Comparison of ENCODE assay signal across 28 cellular contexts in the genomic region with DNA sequence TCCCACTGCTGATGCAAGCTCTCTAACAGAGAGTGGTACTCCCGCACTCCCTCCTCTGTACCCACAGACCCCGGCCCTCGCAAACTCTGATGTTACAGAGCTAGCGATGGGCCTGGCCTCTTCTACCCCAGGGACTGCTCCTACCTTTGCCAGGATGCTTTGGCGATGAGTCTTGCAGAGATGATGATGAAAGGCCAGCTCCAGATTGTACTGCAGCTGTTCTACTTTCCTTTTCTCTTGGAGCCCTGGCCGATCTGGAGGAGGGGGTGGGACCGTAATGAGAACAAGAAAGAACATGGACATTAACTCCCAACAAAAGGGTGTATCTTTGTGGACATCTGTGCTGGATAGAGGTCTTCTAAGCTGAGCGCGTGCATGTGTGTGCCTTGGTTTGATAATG. TPM values are rescaled to one million over a fixed set of nuclear protein-coding genes. Genes with fewer than 3 reads are reported as not detected.
DNase-seq lines count a peak whose midpoint lies in the region; ATAC-seq lines count a peak whose summit lies in the region.
"Had no signal": no experiment of that assay in that cellular context is flagged by ENCODE, and none has a peak within 500 bp of the region (broad histone marks: within the 10 kb centered on the region; RNA-seq: fewer than 3 reads in every experiment).

No MANE protein-coding gene starts in this region.

- H3K9ac ChIP-seq in adipocyte (ENCODE audit: low read length) (no peak overlapping the region), skeletal muscle satellite cell (ENCODE audit: low read depth, low read length) (no peak overlapping the region)

- no peaks in the 10 kb centered on the region for H3K36me3 ChIP-seq in adipocyte (ENCODE audit: control insufficient read depth, insufficient read depth, low read length, severe bottlenecking)
- no peaks in the 10 kb centered on the region for H3K36me3 ChIP-seq in skeletal muscle satellite cell (ENCODE audit: insufficient read depth, low read length)
- H3K36me3 ChIP-seq: spleen had no signal

- ATAC-seq in GM18870 (IDR thresholded peaks at IDR 0.05; ENCODE audit: unreplicated experiment) (no peak), HG02981 (IDR thresholded peaks at IDR 0.05; ENCODE audit: unreplicated experiment) (no peak)
- ATAC-seq: CD8-positive, alpha-beta T cell; GM12878; HepG2 had no signal

- H3K4me2 ChIP-seq in skeletal muscle satellite cell (ENCODE audit: low read length) = peak overlapping the region; percentile 50

- H3K27me3 ChIP-seq in adipocyte (replicated peaks; ENCODE audit: control insufficient read depth, insufficient read depth, low read length) (peaks cover 54% of the 10 kb centered on the region), skeletal muscle satellite cell (ENCODE audit: control insufficient read depth, insufficient read depth, low read length) (peaks cover 61% of the 10 kb centered on the region)
- H3K27me3 ChIP-seq: spleen had no signal

- no peaks in the 10 kb centered on the region for H3K9me3 ChIP-seq in adipocyte (ENCODE audit: control insufficient read depth, low read length)
- H3K9me3 ChIP-seq in skeletal muscle satellite cell (replicated peaks; ENCODE audit: low read length) = no peaks in the 10 kb centered on the region
- H3K9me3 ChIP-seq: spleen had no signal

- peak overlapping the region; percentile 10 for H3K4me3 ChIP-seq in adipocyte (ENCODE audit: low read length)
- H3K4me3 ChIP-seq in skeletal muscle satellite cell (ENCODE audit: low read length) = peak overlapping the region; percentile 17
- H3K4me3 ChIP-seq: GM12878, lung, SK-N-MC, spleen had no signal

- H3K4me1 ChIP-seq in adipocyte (ENCODE audit: control insufficient read depth, insufficient read depth, low read length) (peaks cover 23% of the 10 kb centered on the region), skeletal muscle satellite cell (ENCODE audit: control insufficient read depth, insufficient read depth, low read length) (peaks cover 8% of the 10 kb centered on the region)

- DNase-seq in HT1080 (ENCODE audit: low read depth) = peak; percentile 6
- no peak for DNase-seq in adipocyte (ENCODE audit: low read depth)
- peak; percentile 9 for DNase-seq in iris pigment epithelial cell (ENCODE audit: low read depth)
- no peak for DNase-seq in NCI-H774 (lab: John Stamatoyannopoulos, UW)
- DNase-seq: activated CD4-positive, alpha-beta memory T cell treated with anti-CD3 and anti-CD28 coated beads for 36 hours; activated CD4-positive, CD25-positive, alpha-beta regulatory T cell; activated naive CD4-positive, alpha-beta T cell treated with Interleukin-2 at 50 U/mL for 16 hours; anterior cingulate cortex; CD8-positive, alpha-beta T cell; DMS79; kidney glomerular epithelial cell; NCI-H1417; NCI-H2107; NCI-H524; nucleus accumbens; spleen; stimulated activated CD4-positive, alpha-beta T cell treated with anti-CD3 and anti-CD28 coated beads, Interleukin-4, amount 100 ng/mL, for 1 hour; stimulated activated naive CD4-positive, alpha-beta T cell treated with Interleukin-2 at 50 U/mL for 16 hours; T-helper 9 cell had no signal

RNA-seq across cellular contexts. Expression of a gene that starts 6.0 kb away (rescaled TPM):
- total RNA-seq in HT1080 (2014; rRNA removed; shearing (Covaris generic)) = not detected in 2 replicates
- not detected in 2 replicates for polyA plus RNA-seq in HT1080 (2015; cell fraction: cytosol; rRNA removed)
- polyA plus RNA-seq in HT1080 (2015; cell fraction: nucleus; rRNA removed) = not detected in 2 replicates
- total RNA-seq in skeletal muscle satellite cell (2012; rRNA removed) = not detected in 2 replicates
- total RNA-seq: GM12878, RPMI7951 had no signal
- polyA plus RNA-seq: GM12878 had no signal

RNA-seq across cellular contexts. Expression of a gene that starts 20.4 kb away (rescaled TPM):
- total RNA-seq in HT1080 (2014; rRNA removed; shearing (Covaris generic)) = 0.03 TPM in 1 of 2 replicates, not detected in the other
- 0.03 TPM in 1 of 2 replicates, not detected in the other for polyA plus RNA-seq in HT1080 (2015; cell fraction: cytosol; rRNA removed)
- polyA plus RNA-seq in HT1080 (2015; cell fraction: nucleus; rRNA removed) = not detected in 2 replicates
- total RNA-seq in skeletal muscle satellite cell (2012; rRNA removed) = under 0.01 TPM in 1 of 2 replicates, not detected in the other
- total RNA-seq: GM12878, RPMI7951 had no signal
- polyA plus RNA-seq: GM12878 had no signal

RNA-seq across cellular contexts. Expression of a gene that starts 20.9 kb away (rescaled TPM):
- total RNA-seq in HT1080 (2014; rRNA removed; shearing (Covaris generic)) = 1.9 and 2.0 TPM in 2 replicates
- 5.5 TPM in 2 replicates for polyA plus RNA-seq in HT1080 (2015; cell fraction: cytosol; rRNA removed)
- 5.4 and 6.2 TPM in 2 replicates for polyA plus RNA-seq in HT1080 (2015; cell fraction: nucleus; rRNA removed)
- total RNA-seq in skeletal muscle satellite cell (2012; rRNA removed) = 1.5 and 2.0 TPM in 2 replicates

RNA-seq across cellular contexts. Expression of a gene that starts 28.4 kb away (rescaled TPM):
- not detected in 2 replicates for total RNA-seq in HT1080 (2014; rRNA removed; shearing (Covaris generic))
- polyA plus RNA-seq in HT1080 (2015; cell fraction: cytosol; rRNA removed) = 0.17 TPM in 1 of 2 replicates, not detected in the other
- 0.20 TPM in 1 of 2 replicates, not detected in the other for polyA plus RNA-seq in HT1080 (2015; cell fraction: nucleus; rRNA removed)
- not detected in 2 replicates for total RNA-seq in skeletal muscle satellite cell (2012; rRNA removed)
- total RNA-seq: HepG2, renal cortical epithelial cell, RPMI7951 had no signal
- polyA plus RNA-seq: HepG2 had no signal

RNA-seq across cellular contexts. Expression of a gene that starts 42.3 kb away (rescaled TPM):
- total RNA-seq in HT1080 (2014; rRNA removed; shearing (Covaris generic)) = not detected in 2 replicates
- not detected in 2 replicates for polyA plus RNA-seq in HT1080 (2015; cell fraction: cytosol; rRNA removed)
- polyA plus RNA-seq in HT1080 (2015; cell fraction: nucleus; rRNA removed) = not detected in 2 replicates
- total RNA-seq in skeletal muscle satellite cell (2012; rRNA removed) = not detected in 2 replicates
- total RNA-seq: activated CD4-positive, alpha-beta memory T cell treated with anti-CD3 and anti-CD28 coated beads for 36 hours; CD8-positive, alpha-beta T cell; GM12878; HepG2; lung; renal cortical epithelial cell; RPMI7951 had no signal
- polyA plus RNA-seq: HepG2, lung, spleen had no signal

Comparison
In these comparisons a context has a peak if more than half of its experiments do, and no peak if none do; other contexts are left out.
1. DNase-seq: peak in HT1080 (single experiment) and iris pigment epithelial cell (single experiment); none in adipocyte (single experiment) and NCI-H774 (single experiment).